In genomic region chr2:213726101-213726500, GRCh38 we compare ENCODE assay signal across 20 cellular contexts.
A peak's percentile ranks its signal among the peaks of the same experiment; 100 is the strongest.
DNase-seq lines count a peak whose midpoint lies in the region; ATAC-seq and TF ChIP-seq lines count a peak whose summit lies in the region.
"Had no signal": no experiment of that assay in that cellular context is flagged by ENCODE, and none has a peak within 500 bp of the region (broad histone marks: within the 10 kb centered on the region; RNA-seq: fewer than 3 reads in every experiment).

No MANE protein-coding gene starts in this region.

- H3K27me3 Mint-ChIP-seq in GM23338 (ENCODE audit: insufficient read depth, low read depth, poor library complexity), result no peaks in the 10 kb centered on the region
- H3K27me3 Mint-ChIP-seq: B cell; CD4-positive, CD25-positive, alpha-beta regulatory T cell; CD8-positive, alpha-beta memory T cell had no signal

- POLR2A ChIA-PET in HCT116 (lab: Charles Lee), result no interaction called here

- CTCF ChIA-PET in HCT116 (lab: Charles Lee), result no interaction called here

- H3K27ac ChIP-seq in GM23338 (ENCODE audit: low read depth), result no peak overlapping the region; the same call in 1 of the 2 replicates
- H3K27ac ChIP-seq in HCT116 (ENCODE audit: low read depth, low read length), result no peak overlapping the region
- no peak overlapping the region for H3K27ac ChIP-seq in foreskin keratinocyte
- peak overlapping the region; percentile 6 for H3K27ac ChIP-seq in temporal lobe (ENCODE audit: low read depth, low read length)
- H3K27ac ChIP-seq in heart left ventricle, result no peak overlapping the region
- no peak overlapping the region for H3K27ac ChIP-seq in vagina
- H3K27ac ChIP-seq: GM23248, KMS-11 had no signal

- ATAC-seq in GM23338, result peak; percentile 22; the same call in 1 of the 3 replicates
- ATAC-seq in HCT116, result no peak; the same call in 1 of the 2 replicates
- ATAC-seq in foreskin keratinocyte, result peak; percentile 25
- no peak for ATAC-seq in heart left ventricle
- ATAC-seq: GM12878 had no signal

- intact Hi-C loops in HCT116 (cut with micrococcal nuclease) (no loop called here), heart left ventricle (cut with DNase I) (no loop called here), vagina (cut with DNase I) (no loop called here)

- H4K20me1 ChIP-seq in GM23338 (replicated peaks; ENCODE audit: insufficient read depth), result no peaks in the 10 kb centered on the region
- H4K20me1 ChIP-seq in HCT116 (ENCODE audit: insufficient read depth), result no peaks in the 10 kb centered on the region

- peaks cover 20% of the 10 kb centered on the region for H3K4me1 Mint-ChIP-seq in GM23338
- H3K4me1 Mint-ChIP-seq: B cell; CD4-positive, CD25-positive, alpha-beta regulatory T cell; CD8-positive, alpha-beta memory T cell had no signal

- H3K9ac ChIP-seq in HCT116 (ENCODE audit: low read length), result no peak overlapping the region
- H3K9ac ChIP-seq: GM23248, KMS-11 had no signal

- no peak for TF ChIP-seq RAD21 in HCT116 (IDR thresholded peaks at IDR 0.05; ENCODE audit: low read depth)

- RAD21 ChIA-PET in HCT116 (lab: Charles Lee; ENCODE audit: low non-redundant PET in 1 of 2, low total read pairs in 2 of 2, uncharacterized antibody in 2 of 2, unreplicated experiment in 2 of 2), result no interaction called here

- 91 to 100% (median 92%) methylated on average over 1 of the region's 1 CpG for WGBS in heart left ventricle, 4 donors

- H3K36me3 ChIP-seq in GM23338 (ENCODE audit: insufficient read depth) (no peaks in the 10 kb centered on the region), HCT116 (ENCODE audit: control insufficient read depth in 1 of 2, insufficient read depth in 2 of 2, low read length in 2 of 2) (no peaks in the 10 kb centered on the region), heart left ventricle (no peaks in the 10 kb centered on the region), vagina (no peaks in the 10 kb centered on the region)
- H3K36me3 ChIP-seq: HAP-1 had no signal

- no peaks in the 10 kb centered on the region for H3K9me3 Mint-ChIP-seq in GM23338

- no peak overlapping the region for H3K4me3 Mint-ChIP-seq in GM23338
- H3K4me3 Mint-ChIP-seq: B cell; CD4-positive, CD25-positive, alpha-beta regulatory T cell; CD8-positive, alpha-beta memory T cell had no signal

- H3K9me3 ChIP-seq in HCT116 (ENCODE audit: control insufficient read depth in 1 of 2, insufficient read depth in 1 of 2, low read depth in 1 of 2, low read length in 2 of 2), result no peaks in the 10 kb centered on the region
- no peaks in the 10 kb centered on the region for H3K9me3 ChIP-seq in heart left ventricle
- H3K9me3 ChIP-seq in vagina, result no peaks in the 10 kb centered on the region
- H3K9me3 ChIP-seq: HAP-1 had no signal

- H3K27me3 ChIP-seq in GM23338 (ENCODE audit: insufficient read depth) (no peaks in the 10 kb centered on the region), HCT116 (ENCODE audit: insufficient read depth, low read length) (no peaks in the 10 kb centered on the region), foreskin keratinocyte (no peaks in the 10 kb centered on the region), heart left ventricle (no peaks in the 10 kb centered on the region), vagina (no peaks in the 10 kb centered on the region)

- DNase-seq in GM23338 (ENCODE audit: low spot score), result peak; percentile 7
- no peak for DNase-seq in HCT116 (ENCODE audit: low read depth, low spot score)
- no peak for DNase-seq in foreskin keratinocyte
- no peak for DNase-seq in heart left ventricle
- DNase-seq in vagina (ENCODE audit: extremely low spot score in 2 of 2), result no peak
- DNase-seq in GM19238 (ENCODE audit: insufficient read length, low spot score), result no peak
- DNase-seq: C1 segment of cervical spinal cord; CD4-positive, CD25-positive, alpha-beta regulatory T cell; CD8-positive, alpha-beta memory T cell; COR-L47; DMS 273 treated with DMSO at 0.1 percent for 48 hours; DMS53; DND-41; EL; GM23248 had no signal

- TF ChIP-seq CTCF in GM23338 (conservative IDR thresholded peaks at IDR 0.05; ENCODE audit: low read depth in 2 of 2) (0 out of 4 replicates have a peak, but pooled peaks of 1 of the 2 experiments have one; percentile 10), HCT116 (IDR thresholded peaks at IDR 0.05 in 2 of 3, conservative IDR thresholded peaks at IDR 0.05 in 1 of 3; ENCODE audit: borderline replicate concordance in 1 of 3, insufficient read depth in 1 of 3, low read depth in 2 of 3, low read length in 2 of 3) (peak in 2 of 3 experiments; percentile 6 to 20; a peak in 1 of 6 replicates), foreskin keratinocyte (conservative IDR thresholded peaks at IDR 0.05) (no peak), heart left ventricle (IDR thresholded peaks at IDR 0.05) (no peak), vagina (IDR thresholded peaks at IDR 0.05) (no peak)

- H3K27ac Mint-ChIP-seq in GM23338, result no peak overlapping the region
- H3K27ac Mint-ChIP-seq: B cell; CD4-positive, CD25-positive, alpha-beta regulatory T cell; CD8-positive, alpha-beta memory T cell had no signal

- H3K4me2 ChIP-seq in GM23338 (no peak overlapping the region), HCT116 (ENCODE audit: low read length) (no peak overlapping the region)
- H3K4me2 ChIP-seq: KMS-11 had no signal

- no peak overlapping the region for H3K4me3 ChIP-seq in GM23338
- no peak overlapping the region for H3K4me3 ChIP-seq in HCT116 (replicated peaks in 1 of 2; ENCODE audit: low read depth in 1 of 2, low read length in 2 of 2)
- H3K4me3 ChIP-seq in heart left ventricle, result no peak overlapping the region
- H3K4me3 ChIP-seq in vagina, result no peak overlapping the region
- H3K4me3 ChIP-seq: GM12878, GM23248, HAP-1 had no signal

- H3K4me1 ChIP-seq in GM23338 (ENCODE audit: insufficient read depth), result peaks cover 18% of the 10 kb centered on the region
- H3K4me1 ChIP-seq in HCT116 (ENCODE audit: control insufficient read depth in 1 of 2, insufficient read depth in 2 of 2, low read length in 2 of 2), result no peaks in the 10 kb centered on the region
- no peaks in the 10 kb centered on the region for H3K4me1 ChIP-seq in foreskin keratinocyte
- no peaks in the 10 kb centered on the region for H3K4me1 ChIP-seq in heart left ventricle
- no peaks in the 10 kb centered on the region for H3K4me1 ChIP-seq in vagina

- H3K9me2 ChIP-seq in GM23338 (ENCODE audit: insufficient read depth), result no peaks in the 10 kb centered on the region
- no peaks in the 10 kb centered on the region for H3K9me2 ChIP-seq in HCT116 (ENCODE audit: insufficient read depth)

- H3F3A ChIP-seq in GM23338 (replicated peaks; ENCODE audit: low read depth), result no peaks in the 10 kb centered on the region

- H3K79me2 ChIP-seq in GM23338 (replicated peaks; ENCODE audit: insufficient read depth) (no peaks in the 10 kb centered on the region), HCT116 (ENCODE audit: insufficient read depth, low read length) (no peaks in the 10 kb centered on the region)

- TF ChIP-seq POLR2A in HCT116 (IDR thresholded peaks at IDR 0.05; ENCODE audit: borderline replicate concordance, extremely low read depth, insufficient read depth, insufficient read length) (no peak), heart left ventricle (IDR thresholded peaks at IDR 0.05) (no peak), vagina (IDR thresholded peaks at IDR 0.05) (no peak)

- H2AFZ ChIP-seq in GM23338 (no peak overlapping the region; the same call in 1 of the 2 replicates), HCT116 (ENCODE audit: low read depth, low read length, poor library complexity, severe bottlenecking) (no peak overlapping the region)
- H2AFZ ChIP-seq: GM23248 had no signal

- no peaks in the 10 kb centered on the region for H3K36me3 Mint-ChIP-seq in GM23338 (ENCODE audit: low read depth)
- H3K36me3 Mint-ChIP-seq: CD4-positive, CD25-positive, alpha-beta regulatory T cell; CD8-positive, alpha-beta memory T cell had no signal

- no TSS peak for BruUV-seq in HCT116 (replicated peaks; lab: Mats Ljungman, UMichigan)

TF ChIP-seq in GM23338, 12 proteins besides CTCF, POLR2A, EP300 and RAD21 (continues in another document):
- no peak for TF ChIP-seq ZNF331 (CRISPR knock-in tag; IDR thresholded peaks at IDR 0.05; ENCODE audit: low read depth)
- TF ChIP-seq CREB1 (CRISPR knock-in tag; IDR thresholded peaks at IDR 0.05; ENCODE audit: low read depth), result no peak
- TF ChIP-seq ZNF114 (CRISPR knock-in tag; IDR thresholded peaks at IDR 0.05), result no peak
- TF ChIP-seq JUNB (IDR thresholded peaks at IDR 0.05; ENCODE audit: unreplicated experiment), result no peak
- TF ChIP-seq STAT1 (IDR thresholded peaks at IDR 0.05; ENCODE audit: unreplicated experiment), result no peak
- TF ChIP-seq EZH2phosphoT487 (IDR thresholded peaks at IDR 0.05; ENCODE audit: unreplicated experiment), result no peak
- no peak for TF ChIP-seq NANOG (IDR thresholded peaks at IDR 0.05; ENCODE audit: borderline replicate concordance)
- TF ChIP-seq POLR2AphosphoS5 (IDR thresholded peaks at IDR 0.05; ENCODE audit: low read depth), result no peak

TF ChIP-seq in HCT116, 20 proteins besides CTCF, POLR2A, EP300 and RAD21 (continues in another document):
- TF ChIP-seq JUND (IDR thresholded peaks at IDR 0.05) (no peak), EZH2 (IDR thresholded peaks at IDR 0.05) (no peak), EGR1 (IDR thresholded peaks at IDR 0.05; ENCODE audit: low read depth) (no peak), ZFX (IDR thresholded peaks at IDR 0.05) (no peak), ZNF274 (IDR thresholded peaks at IDR 0.05; ENCODE audit: low read depth, low read length) (no peak), ATF3 (IDR thresholded peaks at IDR 0.05) (no peak), TCF7L2 (IDR thresholded peaks at IDR 0.05; ENCODE audit: borderline replicate concordance, extremely low read depth, insufficient read depth, insufficient read length) (no peak), SRF (IDR thresholded peaks at IDR 0.05; ENCODE audit: low read depth) (no peak)

Comparison
In these comparisons a context has a peak if more than half of its experiments do, and no peak if none do; other contexts are left out.
1. ATAC-seq: peak in GM23338 (single experiment) and foreskin keratinocyte (single experiment); none in HCT116 (single experiment) and heart left ventricle (0 of 4).
2. CTCF ChIP-seq: peak in HCT116 (2 of 3); none in foreskin keratinocyte (single experiment), heart left ventricle (0 of 12) and vagina (0 of 3).